In genomic region chr2:8676191-8676914, GRCh38 we compare ENCODE assay signal across 9 cellular contexts. TPM values are rescaled to one million over a fixed set of nuclear protein-coding genes. Genes with fewer than 3 reads are reported as not detected.
DNase-seq lines count a peak whose midpoint lies in the region; ATAC-seq and TF ChIP-seq lines count a peak whose summit lies in the region.
"Had no signal": no experiment of that assay in that cellular context is flagged by ENCODE, and none has a peak within 500 bp of the region (broad histone marks: within the 10 kb centered on the region; RNA-seq: fewer than 3 reads in every experiment).

No MANE protein-coding gene starts in this region.

- H3K27me3 ChIP-seq in mesendoderm (ENCODE audit: insufficient read depth, low read length, poor library complexity) (no peaks in the 10 kb centered on the region), transverse colon (peaks cover 5% of the 10 kb centered on the region)

- peaks cover 24% of the 10 kb centered on the region for H3K9me3 Mint-ChIP-seq in activated CD4-positive, alpha-beta T cell treated with anti-CD3 and anti-CD28 coated beads for 36 hours (ENCODE audit: low read depth)

- no peak for ATAC-seq in activated CD4-positive, alpha-beta T cell treated with anti-CD3 and anti-CD28 coated beads for 36 hours
- ATAC-seq in HG03378 (IDR thresholded peaks at IDR 0.05; ENCODE audit: unreplicated experiment) = no peak

- TF ChIP-seq POLR2A in erythroblast (IDR thresholded peaks at IDR 0.05; ENCODE audit: low read length) (peak; percentile 50), transverse colon (IDR thresholded peaks at IDR 0.05) (peak; percentile 56)

- H3K36me3 ChIP-seq in mesendoderm (ENCODE audit: control insufficient read depth, insufficient read depth, low read length) (no peaks in the 10 kb centered on the region), transverse colon (no peaks in the 10 kb centered on the region)

- H3K23ac ChIP-seq in mesendoderm (ENCODE audit: low read length) = no peak overlapping the region

- H3K79me1 ChIP-seq in mesendoderm (ENCODE audit: low read length) = no peaks in the 10 kb centered on the region

- H3K56ac ChIP-seq in mesendoderm (ENCODE audit: low read length) = peak overlapping the region; percentile 89

- POLR2A ChIA-PET in activated CD4-positive, alpha-beta T cell treated with anti-CD3 and anti-CD28 coated beads for 36 hours (lab: Charles Lee) = no interaction called here

- no peak overlapping the region for H4K5ac ChIP-seq in mesendoderm (ENCODE audit: low read length)

- peak overlapping the region; percentile 76 for H2BK15ac ChIP-seq in mesendoderm (replicated peaks; ENCODE audit: low read depth)

- no peak overlapping the region for H2AK5ac ChIP-seq in mesendoderm (ENCODE audit: low read length)

- H4K8ac ChIP-seq in mesendoderm (ENCODE audit: low read depth, low read length) = peak overlapping the region; percentile 99

- whole genome bisulfite sequencing in mesendoderm (ENCODE audit: extremely low coverage, insufficient coverage, low lambda C conversion rate) = no CpG with 5 or more reads among the region's 51 CpGs
- 48% methylated on average over 32 of the region's 51 CpGs; no CpG with 5 or more reads in 1 of the 2 donors for WGBS in transverse colon (ENCODE audit: low coverage in 1 of 2), 2 donors

- H3K18ac ChIP-seq in mesendoderm (ENCODE audit: low read length) = peak overlapping the region; percentile 91

- peak; percentile 35 for DNase-seq in activated CD4-positive, alpha-beta T cell treated with anti-CD3 and anti-CD28 coated beads for 36 hours
- no peak for DNase-seq in activated CD4-positive, alpha-beta T cell treated with anti-CD3 and anti-CD28 coated beads for 4 hours
- DNase-seq in erythroblast (lab: John Stamatoyannopoulos, UW) (peak; percentile 72), mesendoderm (peak; percentile 85), transverse colon (peak; percentile 79), Kasumi-1 (lab: John Stamatoyannopoulos, UW) (no peak)
- DNase-seq in central memory CD4-positive, alpha-beta T cell = no peak

- peaks cover 31% of the 10 kb centered on the region for H3K4me1 Mint-ChIP-seq in activated CD4-positive, alpha-beta T cell treated with anti-CD3 and anti-CD28 coated beads for 36 hours

- intact Hi-C loops in activated CD4-positive, alpha-beta T cell treated with anti-CD3 and anti-CD28 coated beads for 36 hours (cut with DNase I, micrococcal nuclease) = no loop called here
- intact Hi-C loops in transverse colon (cut with DNase I; ENCODE audit: low total_unique reads) = loop anchor here (5.0 kb wide), 1 partner anchor 524 kb away; no protein-coding TSS in a partner anchor

- peak overlapping the region; percentile 89 for H3K4ac ChIP-seq in mesendoderm (ENCODE audit: low read depth, low read length)

- H3K9me3 ChIP-seq in transverse colon = peaks cover 10 to 12% of the 10 kb centered on the region in 2 donors

- H3K4me3 ChIP-seq in mesendoderm (ENCODE audit: low read length) (no peak overlapping the region), transverse colon (peak overlapping the region; percentile 28 to 66 (median 62))

- H3K4me1 ChIP-seq in mesendoderm (ENCODE audit: control insufficient read depth, low read depth, low read length) (peaks cover 8% of the 10 kb centered on the region), transverse colon (peaks cover 19 to 41% (median 35%) of the 10 kb centered on the region in 4 donors)

- peaks cover 13% of the 10 kb centered on the region for H3K36me3 Mint-ChIP-seq in activated CD4-positive, alpha-beta T cell treated with anti-CD3 and anti-CD28 coated beads for 36 hours (ENCODE audit: low read depth)

- TF ChIP-seq EP300 in transverse colon (IDR thresholded peaks at IDR 0.05; ENCODE audit: low read depth) = no peak

- no peak for TF ChIP-seq CTCF in transverse colon (IDR thresholded peaks at IDR 0.05)

- CTCF ChIA-PET in activated CD4-positive, alpha-beta T cell treated with anti-CD3 and anti-CD28 coated beads for 36 hours (lab: Charles Lee) = interaction anchor here (1.1 kb wide), 1 partner anchor 223 kb away, joined by 4 read pairs; no protein-coding TSS in a partner anchor

- H3K27ac ChIP-seq in mesendoderm (ENCODE audit: low read depth, low read length) = peak overlapping the region; percentile 95
- H3K27ac ChIP-seq in transverse colon = peak overlapping the region; percentile 93 to 100 (median 96)

- H3K79me2 ChIP-seq in mesendoderm (ENCODE audit: control insufficient read depth, insufficient read depth, low read length) = no peaks in the 10 kb centered on the region

- peak overlapping the region; percentile 82 for H3K9ac ChIP-seq in mesendoderm (ENCODE audit: low read length)
- H3K9ac ChIP-seq: BLaER1 treated with 17β-estradiol and CSF1 and Interleukin-3, amounts not matched to agents 10 nM and 100 nM had no signal

- H3K27me3 Mint-ChIP-seq in activated CD4-positive, alpha-beta T cell treated with anti-CD3 and anti-CD28 coated beads for 36 hours = peaks cover 35% of the 10 kb centered on the region

- H3K4me2 ChIP-seq in mesendoderm (ENCODE audit: low read length) = peak overlapping the region; percentile 2

- H2BK120ac ChIP-seq in mesendoderm (ENCODE audit: low read depth, low read length) = peak overlapping the region; percentile 98

- H2BK5ac ChIP-seq in mesendoderm (ENCODE audit: low read length) = peak overlapping the region; percentile 82

- peak overlapping the region; percentile 98 for H3K4me3 Mint-ChIP-seq in activated CD4-positive, alpha-beta T cell treated with anti-CD3 and anti-CD28 coated beads for 36 hours

- H3K27ac Mint-ChIP-seq in activated CD4-positive, alpha-beta T cell treated with anti-CD3 and anti-CD28 coated beads for 36 hours = no peak overlapping the region

- in situ Hi-C loops in transverse colon (cut with MboI; ENCODE audit: low pct_ligation_motif_present in 1 of 4, low pct_unique_long_range_greater_than_20kb in 1 of 4, low sequenced_read_pairs in 3 of 4) = no loop called here

RNA-seq across cellular contexts. Expression of gene ID2, which starts 5.5 kb away (rescaled TPM):
- 100 to 1,000 TPM; 171 to 213 TPM for total RNA-seq in activated CD4-positive, alpha-beta T cell treated with anti-CD3 and anti-CD28 coated beads for 36 hours
- polyA plus RNA-seq in mesendoderm (2013, experiment 1 of 2) = 96.4 TPM
- polyA plus RNA-seq in mesendoderm (2013, experiment 2 of 2) = 94.7 TPM
- 100 to 1,000 TPM; 329 to 437 (median 382) TPM for total RNA-seq in transverse colon

Comparison
In these comparisons a context has a peak if more than half of its experiments do, and no peak if none do; other contexts are left out.
1. DNase-seq: peak in activated CD4-positive, alpha-beta T cell treated with anti-CD3 and anti-CD28 coated beads for 36 hours (single experiment), erythroblast (2 of 2), mesendoderm (single experiment) and transverse colon (single experiment); none in activated CD4-positive, alpha-beta T cell treated with anti-CD3 and anti-CD28 coated beads for 4 hours (0 of 2), central memory CD4-positive, alpha-beta T cell (single experiment) and Kasumi-1 (0 of 2).